1 cellular context compared by ENCODE assay signal in genomic region chr5:181223041-181223728, GRCh38.
TF ChIP-seq lines count a peak whose summit lies in the region.

Gene TRIM41, plus strand, starts transcription at chr5:181223281. Its CDS starts 719 bp downstream, at chr5:181224000.

TF ChIP-seq in HepG2, 621 proteins besides CTCF, POLR2A, EP300 and RAD21 (continued from another document and continues in another):
- TF ChIP-seq THRA (CRISPR knock-in tag; IDR thresholded peaks at IDR 0.05; ENCODE audit: borderline replicate concordance), result peak; percentile 20; the same call in 1 of the 2 replicates
- 0 out of 2 replicates have a peak, but pooled peaks have one; percentile 2 for TF ChIP-seq ZNF224 (CRISPR knock-in tag; IDR thresholded peaks at IDR 0.05)
- TF ChIP-seq NFKBIZ (CRISPR knock-in tag; IDR thresholded peaks at IDR 0.05), result no peak
- TF ChIP-seq PBX2 (CRISPR knock-in tag; IDR thresholded peaks at IDR 0.05), result no peak
- TF ChIP-seq TFE3 (CRISPR knock-in tag; IDR thresholded peaks at IDR 0.05), result no peak
- peak; percentile 9; the same call in 1 of the 2 replicates for TF ChIP-seq ZFP37 (CRISPR knock-in tag; IDR thresholded peaks at IDR 0.05; ENCODE audit: borderline replicate concordance)
- no peak for TF ChIP-seq MTF2 (CRISPR knock-in tag; IDR thresholded peaks at IDR 0.05; ENCODE audit: borderline replicate concordance)
- no peak for TF ChIP-seq FOXJ3 (CRISPR knock-in tag; IDR thresholded peaks at IDR 0.05; ENCODE audit: borderline replicate concordance)
- TF ChIP-seq NCOR1 (IDR thresholded peaks at IDR 0.05; ENCODE audit: borderline replicate concordance, low read length), result peak; percentile 65; the same call in 1 of the 2 replicates
- no peak for TF ChIP-seq ETS1 (CRISPR knock-in tag; IDR thresholded peaks at IDR 0.05)
- TF ChIP-seq ZBTB44 (CRISPR knock-in tag; IDR thresholded peaks at IDR 0.05), result no peak
- no peak for TF ChIP-seq ZBTB3 (CRISPR knock-in tag; IDR thresholded peaks at IDR 0.05; ENCODE audit: borderline replicate concordance, low read depth)
- 0 out of 2 replicates have a peak, but pooled peaks have one; percentile 48 for TF ChIP-seq NR0B2 (CRISPR knock-in tag; IDR thresholded peaks at IDR 0.05)
- TF ChIP-seq ZNF430 (CRISPR knock-in tag; IDR thresholded peaks at IDR 0.05), result peak; percentile 94
- no peak; the same call in 1 of the 2 replicates for TF ChIP-seq HOXD1 (CRISPR knock-in tag; IDR thresholded peaks at IDR 0.05)
- peak; percentile 44; the same call in 1 of the 2 replicates for TF ChIP-seq ZNF746 (CRISPR knock-in tag; IDR thresholded peaks at IDR 0.05)
- 0 out of 2 replicates have a peak, but pooled peaks have one; percentile 3 for TF ChIP-seq TBP (CRISPR knock-in tag; IDR thresholded peaks at IDR 0.05)
- peak; percentile 77; the same call in 1 of the 2 replicates for TF ChIP-seq ZNF543 (CRISPR knock-in tag; IDR thresholded peaks at IDR 0.05)
- TF ChIP-seq NR2C2 (CRISPR knock-in tag; IDR thresholded peaks at IDR 0.05; ENCODE audit: borderline replicate concordance), result peak; percentile 96
- peak; percentile 43; the same call in 1 of the 2 replicates for TF ChIP-seq KDM6A (CRISPR knock-in tag; IDR thresholded peaks at IDR 0.05; ENCODE audit: low read depth)
- TF ChIP-seq ZNF468 (CRISPR knock-in tag; IDR thresholded peaks at IDR 0.05), result no peak
- TF ChIP-seq TRIM22 (IDR thresholded peaks at IDR 0.05), result no peak
- peak; percentile 59; the same call in 1 of the 2 replicates for TF ChIP-seq ZNF510 (CRISPR knock-in tag; IDR thresholded peaks at IDR 0.05; ENCODE audit: low read depth)
- no peak for TF ChIP-seq SETDB1 (CRISPR knock-in tag; IDR thresholded peaks at IDR 0.05; ENCODE audit: borderline replicate concordance)
- TF ChIP-seq HNF4G (IDR thresholded peaks at IDR 0.05; ENCODE audit: borderline replicate concordance, low read depth, low read length), result no peak; the same call in 1 of the 2 replicates
- TF ChIP-seq HNF4G (CRISPR knock-in tag; IDR thresholded peaks at IDR 0.05; ENCODE audit: borderline replicate concordance, low read depth), result peak; percentile 55; the same call in 1 of the 2 replicates
- TF ChIP-seq REL (CRISPR knock-in tag; conservative IDR thresholded peaks at IDR 0.05), result no peak
- peak; percentile 83; the same call in 1 of the 2 replicates for TF ChIP-seq ZNF619 (CRISPR knock-in tag; IDR thresholded peaks at IDR 0.05)
- no peak for TF ChIP-seq ZMYM4 (CRISPR knock-in tag; IDR thresholded peaks at IDR 0.05)
- TF ChIP-seq IRF9 (CRISPR knock-in tag; IDR thresholded peaks at IDR 0.05; ENCODE audit: borderline replicate concordance), result no peak
- TF ChIP-seq SALL1 (CRISPR knock-in tag; IDR thresholded peaks at IDR 0.05), result peak; percentile 55
- peak; percentile 82; the same call in 1 of the 2 replicates for TF ChIP-seq ZBTB2 (CRISPR knock-in tag; IDR thresholded peaks at IDR 0.05; ENCODE audit: low read depth)
- TF ChIP-seq ZNF12 (CRISPR knock-in tag; IDR thresholded peaks at IDR 0.05), result peak; percentile 70
- TF ChIP-seq STAT5B (CRISPR knock-in tag; IDR thresholded peaks at IDR 0.05), result peak; percentile 25; the same call in 1 of the 2 replicates
- TF ChIP-seq MED13 (CRISPR knock-in tag; IDR thresholded peaks at IDR 0.05), result no peak
- no peak for TF ChIP-seq THYN1 (CRISPR knock-in tag; IDR thresholded peaks at IDR 0.05; ENCODE audit: borderline replicate concordance, low read depth)
- peak; percentile 34; the same call in 1 of the 2 replicates for TF ChIP-seq ZNF768 (CRISPR knock-in tag; IDR thresholded peaks at IDR 0.05)
- TF ChIP-seq ZNF329 (CRISPR knock-in tag; IDR thresholded peaks at IDR 0.05; ENCODE audit: low read depth), result no peak
- TF ChIP-seq LCORL (IDR thresholded peaks at IDR 0.05), result no peak
- peak; percentile 64; the same call in 1 of the 2 replicates for TF ChIP-seq LCORL (CRISPR knock-in tag; IDR thresholded peaks at IDR 0.05)
- no peak for TF ChIP-seq ZSCAN25 (CRISPR knock-in tag; IDR thresholded peaks at IDR 0.05)
- TF ChIP-seq GLMP (CRISPR knock-in tag; IDR thresholded peaks at IDR 0.05; ENCODE audit: borderline replicate concordance), result no peak
- 0 out of 2 replicates have a peak, but pooled peaks have one; percentile 33 for TF ChIP-seq ZBTB10 (CRISPR knock-in tag; IDR thresholded peaks at IDR 0.05; ENCODE audit: borderline replicate concordance)
- 0 out of 2 replicates have a peak, but pooled peaks have one; percentile 80 for TF ChIP-seq KLF13 (CRISPR knock-in tag; IDR thresholded peaks at IDR 0.05)
- no peak for TF ChIP-seq ZNF138 (CRISPR knock-in tag; IDR thresholded peaks at IDR 0.05; ENCODE audit: low read depth)
- TF ChIP-seq ZKSCAN5 (CRISPR knock-in tag; IDR thresholded peaks at IDR 0.05), result peak; percentile 61; the same call in 1 of the 2 replicates
- TF ChIP-seq ATF7-NPFF (CRISPR knock-in tag; IDR thresholded peaks at IDR 0.05; ENCODE audit: low read depth), result peak; percentile 35; the same call in 1 of the 2 replicates
- peak; percentile 85; the same call in 1 of the 2 replicates for TF ChIP-seq FIP1L1 (IDR thresholded peaks at IDR 0.05; ENCODE audit: borderline replicate concordance, insufficient read depth, low read depth, low read length)
